19 cellular contexts compared by ENCODE assay signal in genomic region chr5:150253416-150254208, GRCh38. TPM values are rescaled to one million over a fixed set of nuclear protein-coding genes. Genes with fewer than 3 reads are reported as not detected.
DNase-seq lines count a peak whose midpoint lies in the region; ATAC-seq, FAIRE-seq and TF ChIP-seq lines count a peak whose summit lies in the region.
"Had no signal": no experiment of that assay in that cellular context is flagged by ENCODE, and none has a peak within 500 bp of the region (broad histone marks: within the 10 kb centered on the region; RNA-seq: fewer than 3 reads in every experiment).

No MANE protein-coding gene starts in this region.

- TF ChIP-seq RAD21 in HepG2 (CRISPR knock-in tag; IDR thresholded peaks at IDR 0.05), result no peak

- intact Hi-C loops in HepG2 (cut with micrococcal nuclease; ENCODE audit: unreplicated experiment), result no loop called here
- intact Hi-C loops in right lobe of liver (cut with DNase I), result loop anchor here in 1 of 2 donors (10.0 kb wide), 1 partner anchor 101 kb away; the partner anchor contains the start of gene TCOF1

- peak overlapping the region; percentile 23; the same call in 1 of the 2 replicates for H3K4me2 ChIP-seq in HepG2 (ENCODE audit: low read depth, low read length)
- H3K4me2 ChIP-seq in neuronal stem cell (ENCODE audit: insufficient read depth, low read length, poor library complexity, severe bottlenecking), result no peak overlapping the region

- no TSS peak for BruUV-seq in HepG2 (replicated peaks; lab: Mats Ljungman, UMichigan)

- no peak overlapping the region for H3K27ac Mint-ChIP-seq in endodermal cell
- H3K27ac Mint-ChIP-seq: CD4-positive, alpha-beta T cell; IgD-negative memory B cell had no signal

- no peak overlapping the region for H4K91ac ChIP-seq in neuronal stem cell (ENCODE audit: low read depth, low read length, poor library complexity)

- no peaks in the 10 kb centered on the region for H3K79me1 ChIP-seq in neuronal stem cell (ENCODE audit: low read depth, low read length)

- 34% methylated on average over 9 of the region's 10 CpGs for WGBS in HepG2 (ENCODE audit: low lambda C conversion rate)
- WGBS in right lobe of liver (ENCODE audit: insufficient coverage, low coverage, low lambda C conversion rate, missing lambda C conversion rate), result 82% methylated on average over 4 of the region's 10 CpGs
- WGBS in endodermal cell (ENCODE audit: insufficient coverage in 1 of 2, insufficient read length in 1 of 2), 2 experiments, result 82 to 100% methylated on average over 3 to 10 of the region's 10 CpGs
- no CpG with 5 or more reads among the region's 10 CpGs for WGBS in neuronal stem cell (ENCODE audit: extremely low coverage in 2 of 2, insufficient read length in 2 of 2, insufficient replicate concordance in 1 of 2), 2 donors

- TF ChIP-seq EP300 in HepG2 (IDR thresholded peaks at IDR 0.05; ENCODE audit: low read depth in 2 of 2, low read length in 2 of 2), result no peak
- TF ChIP-seq EP300 in HepG2 (CRISPR knock-in tag; IDR thresholded peaks at IDR 0.05; ENCODE audit: borderline replicate concordance), result no peak

- H3K4me3 ChIP-seq in HepG2 (replicated peaks in 1 of 3; ENCODE audit: insufficient read depth in 1 of 3, low read depth in 2 of 3, low read length in 3 of 3), result no peak overlapping the region
- no peak overlapping the region for H3K4me3 ChIP-seq in right lobe of liver
- no peak overlapping the region for H3K4me3 ChIP-seq in endodermal cell (ENCODE audit: low read length)
- no peak overlapping the region for H3K4me3 ChIP-seq in neuronal stem cell (ENCODE audit: low read length in 2 of 2)
- H3K4me3 ChIP-seq: SK-N-MC had no signal

- H3K14ac ChIP-seq in neuronal stem cell (ENCODE audit: low read length), result no peak overlapping the region

- POLR2A ChIA-PET in HepG2 (lab: Yijun Ruan, JAX), result no interaction called here

- CTCF ChIA-PET in HepG2 (lab: Yijun Ruan, JAX; ENCODE audit: low intra/inter-chr PET ratio, low total read pairs), result no interaction called here

- H3K27me3 ChIP-seq in HepG2 (ENCODE audit: control insufficient read depth in 1 of 2, insufficient read depth in 2 of 2, low read length in 2 of 2), result peaks cover 4 to 32% of the 10 kb centered on the region in 2 experiments; a peak in 4 of 5 replicates
- H3K27me3 ChIP-seq in right lobe of liver, result no peaks in the 10 kb centered on the region
- no peaks in the 10 kb centered on the region for H3K27me3 ChIP-seq in endodermal cell (ENCODE audit: control insufficient read depth, insufficient read depth, low read length, poor library complexity, severe bottlenecking)
- no peaks in the 10 kb centered on the region for H3K27me3 ChIP-seq in neuronal stem cell (ENCODE audit: control insufficient read depth in 3 of 3, insufficient read depth in 3 of 3, low read depth in 1 of 3, low read length in 3 of 3)

- H2BK120ac ChIP-seq in neuronal stem cell (ENCODE audit: low read depth, low read length), result no peak overlapping the region

- H2BK15ac ChIP-seq in neuronal stem cell (ENCODE audit: low read length), result peak overlapping the region; percentile 51

- no peak overlapping the region for H4K8ac ChIP-seq in neuronal stem cell (ENCODE audit: low read depth, low read length)

- H3K4me1 ChIP-seq in HepG2 (ENCODE audit: insufficient read depth, low read length), result peaks cover 50% of the 10 kb centered on the region
- no peaks in the 10 kb centered on the region for H3K4me1 ChIP-seq in right lobe of liver
- peaks cover 16% of the 10 kb centered on the region for H3K4me1 ChIP-seq in endodermal cell (ENCODE audit: control insufficient read depth, insufficient read depth, low read length)
- peaks cover 25 to 44% of the 10 kb centered on the region in 2 donors for H3K4me1 ChIP-seq in neuronal stem cell (ENCODE audit: control insufficient read depth in 2 of 2, insufficient read depth in 1 of 2, low read depth in 1 of 2, low read length in 2 of 2)

- H3K9ac ChIP-seq in HepG2 (ENCODE audit: insufficient read depth, low read depth, low read length) (no peak overlapping the region), endodermal cell (ENCODE audit: extremely low read depth, low read length, poor library complexity, severe bottlenecking) (no peak overlapping the region), neuronal stem cell (ENCODE audit: low read depth, low read length, poor library complexity) (no peak overlapping the region)

- H3K9me3 ChIP-seq in HepG2 (ENCODE audit: low read length) (no peaks in the 10 kb centered on the region), right lobe of liver (no peaks in the 10 kb centered on the region), endodermal cell (ENCODE audit: control insufficient read depth, low read length) (no peaks in the 10 kb centered on the region), neuronal stem cell (replicated peaks in 1 of 2; ENCODE audit: control insufficient read depth in 2 of 2, insufficient read depth in 1 of 2, low read depth in 1 of 2, low read length in 2 of 2) (no peaks in the 10 kb centered on the region)

- TF ChIP-seq POLR2A in HepG2 (IDR thresholded peaks at IDR 0.05; ENCODE audit: insufficient read depth in 1 of 2, low read depth in 2 of 2, low read length in 2 of 2) (no peak), right lobe of liver (IDR thresholded peaks at IDR 0.05) (no peak)

- H4K20me1 ChIP-seq in HepG2 (ENCODE audit: insufficient read depth, low read length), result no peaks in the 10 kb centered on the region

- ATAC-seq in HepG2 (peak; percentile 29), right lobe of liver (no peak), GM18907 (IDR thresholded peaks at IDR 0.05; ENCODE audit: unreplicated experiment) (no peak)

- H3K27me3 Mint-ChIP-seq in endodermal cell (ENCODE audit: insufficient read depth), result peaks cover 2% of the 10 kb centered on the region
- H3K27me3 Mint-ChIP-seq: CD4-positive, alpha-beta T cell had no signal

- TF ChIP-seq CTCF in HepG2 (CRISPR knock-in tag; IDR thresholded peaks at IDR 0.05) (no peak), right lobe of liver (IDR thresholded peaks at IDR 0.05) (no peak), endodermal cell (conservative IDR thresholded peaks at IDR 0.05) (peak; percentile 61)

- H2AFZ ChIP-seq in HepG2 (ENCODE audit: low read length), result no peak overlapping the region
- no peak overlapping the region for H2AFZ ChIP-seq in neuronal stem cell (ENCODE audit: low read length)

- H3K18ac ChIP-seq in neuronal stem cell (ENCODE audit: low read length), result peak overlapping the region; percentile 72

- no peak overlapping the region for H2BK5ac ChIP-seq in neuronal stem cell (ENCODE audit: low read length)

- H3K23ac ChIP-seq in neuronal stem cell (ENCODE audit: low read depth, low read length, poor library complexity), result peak overlapping the region; percentile 25

- no peak for DNase-seq in HepG2 (ENCODE audit: low spot score)
- no peak for DNase-seq in right lobe of liver
- peak; percentile 41 for DNase-seq in SK-N-DZ (ENCODE audit: low spot score)
- DNase-seq in endodermal cell, result peak; percentile 74
- no peak for DNase-seq in neuronal stem cell (ENCODE audit: low spot score)
- DNase-seq in glomerular visceral epithelial cell (ENCODE audit: extremely low spot score), result no peak
- no peak for DNase-seq in NCI-H345 (lab: John Stamatoyannopoulos, UW)
- DNase-seq: Calu3; CD4-positive, alpha-beta T cell; HCEC 1CT; NCI-H1048; NCI-H1694; NCI-H446; NCI-H774 had no signal

- no peak overlapping the region for H3K4ac ChIP-seq in neuronal stem cell (ENCODE audit: low read length)

- H2BK12ac ChIP-seq in neuronal stem cell (ENCODE audit: low read length), result no peak overlapping the region

- no peak overlapping the region for H3K4me3 Mint-ChIP-seq in endodermal cell
- H3K4me3 Mint-ChIP-seq: CD4-positive, alpha-beta T cell had no signal

- in situ Hi-C loops in HepG2 (cut with HindIII; ENCODE audit: extremely low pct_ligation_motif_present, low pct_unique_long_range_greater_than_20kb), result no loop called here

- FAIRE-seq in HepG2 (lab: Jason Lieb, UNC), result no peak
- FAIRE-seq: G401.6 had no signal

- H3K9me3 Mint-ChIP-seq in endodermal cell, result no peaks in the 10 kb centered on the region
- H3K9me3 Mint-ChIP-seq: CD4-positive, alpha-beta T cell; IgD-negative memory B cell had no signal

- H3K79me2 ChIP-seq in HepG2 (ENCODE audit: insufficient read depth, low read length), result no peaks in the 10 kb centered on the region

- H3K27ac ChIP-seq in HepG2 (ENCODE audit: extremely low read length, insufficient read depth, low read length) (no peak overlapping the region), right lobe of liver (no peak overlapping the region), endodermal cell (ENCODE audit: low read depth, low read length) (no peak overlapping the region), neuronal stem cell (replicated peaks; ENCODE audit: low read length) (no peak overlapping the region)
- H3K27ac ChIP-seq: SK-N-MC had no signal

- H2AK5ac ChIP-seq in neuronal stem cell (ENCODE audit: low read depth, low read length), result peak overlapping the region; percentile 86

- peaks cover 11% of the 10 kb centered on the region for H3K4me1 Mint-ChIP-seq in endodermal cell
- H3K4me1 Mint-ChIP-seq: IgD-negative memory B cell had no signal

- H3K36me3 ChIP-seq in HepG2 (replicated peaks in 1 of 2; ENCODE audit: control insufficient read depth in 1 of 2, insufficient read depth in 2 of 2, low read length in 2 of 2) (no peaks in the 10 kb centered on the region), right lobe of liver (no peaks in the 10 kb centered on the region), endodermal cell (ENCODE audit: control insufficient read depth, insufficient read depth, low read length) (no peaks in the 10 kb centered on the region), neuronal stem cell (replicated peaks in 1 of 2; ENCODE audit: control insufficient read depth in 2 of 2, insufficient read depth in 2 of 2, low read length in 2 of 2) (no peaks in the 10 kb centered on the region)

- no peaks in the 10 kb centered on the region for H3K36me3 Mint-ChIP-seq in endodermal cell (ENCODE audit: low read depth)
- H3K36me3 Mint-ChIP-seq: IgD-negative memory B cell had no signal

RNA-seq across cellular contexts. Expression of gene CAMK2A, which starts 36.0 kb away (rescaled TPM):
- 0.11 TPM in 1 of 2 replicates, not detected in the other for total RNA-seq in HepG2 (2016; rRNA removed; fragmentation: Illumina TruSeq; extraction: Trizol)
- not detected in 2 replicates for total RNA-seq in HepG2 (2016; cell fraction: cytosol; rRNA removed; fragmentation: Illumina TruSeq; extraction: Trizol; ENCODE audit: low read depth)
- total RNA-seq in HepG2 (2016; cell fraction: insoluble cytoplasmic fraction; rRNA removed; fragmentation: Illumina TruSeq; extraction: Trizol), result 0.03 and 0.09 TPM in 2 replicates
- total RNA-seq in HepG2 (2016; cell fraction: membrane; rRNA removed; fragmentation: Illumina TruSeq; extraction: Trizol), result not detected in 2 replicates
- 0.25 and 0.40 TPM in 2 replicates for total RNA-seq in HepG2 (2016; cell fraction: nucleus; rRNA removed; fragmentation: Illumina TruSeq; extraction: Trizol)
- 0.16 TPM in 1 of 2 replicates, not detected in the other for polyA plus RNA-seq in HepG2 (2011; rRNA removed)
- polyA plus RNA-seq in HepG2 (2011; cell fraction: cytosol; rRNA removed), result 0.03 and 0.04 TPM in 2 replicates
- 0.09 and 0.39 TPM in 2 replicates for polyA plus RNA-seq in HepG2 (2011; cell fraction: nucleus; rRNA removed)
- polyA plus RNA-seq in HepG2 (2012), result 0.03 and 0.08 TPM in 2 replicates
- polyA plus RNA-seq in HepG2 (2016; cell fraction: cytosol; fragmentation: Illumina TruSeq; extraction: Trizol; ENCODE audit: low read depth), result 0.06 TPM in 1 of 2 replicates, not detected in the other
- polyA plus RNA-seq in HepG2 (2016; cell fraction: insoluble cytoplasmic fraction; fragmentation: Illumina TruSeq; extraction: Trizol; ENCODE audit: low read depth), result 0.05 TPM in 1 of 2 replicates, not detected in the other
- not detected in 2 replicates for polyA plus RNA-seq in HepG2 (2016; cell fraction: membrane; fragmentation: Illumina TruSeq; extraction: Trizol; ENCODE audit: low read depth)
- 0.34 and 0.43 TPM in 2 replicates for polyA plus RNA-seq in HepG2 (2016; cell fraction: nucleus; fragmentation: Illumina TruSeq; extraction: Trizol; ENCODE audit: insufficient read depth, low read depth)
- polyA minus RNA-seq in HepG2 (2011; rRNA and poly(A)+ RNA removed; ENCODE audit: low replicate concordance), result 0.14 TPM in 1 of 2 replicates, not detected in the other
- polyA minus RNA-seq in HepG2 (2011; cell fraction: cytosol; rRNA and poly(A)+ RNA removed), result not detected in 2 replicates
- 0.12 TPM in 1 of 2 replicates, not detected in the other for polyA minus RNA-seq in HepG2 (2011; cell fraction: nucleus; rRNA and poly(A)+ RNA removed)
- under 1 TPM in 3 of 6 experiments, not detected in 3; 0.10 to 0.26 (median 0.23) TPM for total RNA-seq in right lobe of liver
- 3.2 and 6.5 TPM in 2 replicates for polyA plus RNA-seq in SK-N-DZ (2014; cell fraction: cytosol; rRNA removed)
- 7.5 and 14.0 TPM in 2 replicates for polyA plus RNA-seq in SK-N-DZ (2014; cell fraction: nucleus; rRNA removed)
- under 1 TPM; 0.31 to 0.49 TPM for total RNA-seq in endodermal cell
- 1.6 TPM for polyA plus RNA-seq in endodermal cell (2013, experiment 1 of 2)
- 1.6 TPM for polyA plus RNA-seq in endodermal cell (2013, experiment 2 of 2)
- 0.49 TPM for polyA plus RNA-seq in neuronal stem cell (2013, experiment 1 of 2)
- 0.58 TPM for polyA plus RNA-seq in neuronal stem cell (2013, experiment 2 of 2)
- total RNA-seq: A673, Calu3 had no signal
- polyA plus RNA-seq: IgD-negative memory B cell had no signal

RNA-seq across cellular contexts. Expression of gene ARSI, which starts 49.1 kb away (rescaled TPM):
- 17.6 and 33.9 TPM in 2 replicates for total RNA-seq in HepG2 (2016; rRNA removed; fragmentation: Illumina TruSeq; extraction: Trizol)
- 3.1 and 3.4 TPM in 2 replicates for total RNA-seq in HepG2 (2016; cell fraction: cytosol; rRNA removed; fragmentation: Illumina TruSeq; extraction: Trizol; ENCODE audit: low read depth)
- 21.4 and 37.4 TPM in 2 replicates for total RNA-seq in HepG2 (2016; cell fraction: insoluble cytoplasmic fraction; rRNA removed; fragmentation: Illumina TruSeq; extraction: Trizol)
- total RNA-seq in HepG2 (2016; cell fraction: membrane; rRNA removed; fragmentation: Illumina TruSeq; extraction: Trizol), result 11.0 and 13.0 TPM in 2 replicates
- total RNA-seq in HepG2 (2016; cell fraction: nucleus; rRNA removed; fragmentation: Illumina TruSeq; extraction: Trizol), result 25.8 and 28.7 TPM in 2 replicates
- 4.2 and 6.4 TPM in 2 replicates for polyA plus RNA-seq in HepG2 (2011; rRNA removed)
- 6.1 and 8.6 TPM in 2 replicates for polyA plus RNA-seq in HepG2 (2011; cell fraction: cytosol; rRNA removed)
- polyA plus RNA-seq in HepG2 (2011; cell fraction: nucleus; rRNA removed), result 5.3 and 5.7 TPM in 2 replicates
- 2.2 and 3.5 TPM in 2 replicates for polyA plus RNA-seq in HepG2 (2012)
- polyA plus RNA-seq in HepG2 (2016; cell fraction: cytosol; fragmentation: Illumina TruSeq; extraction: Trizol; ENCODE audit: low read depth), result 2.1 and 2.4 TPM in 2 replicates
- 14.2 and 17.0 TPM in 2 replicates for polyA plus RNA-seq in HepG2 (2016; cell fraction: insoluble cytoplasmic fraction; fragmentation: Illumina TruSeq; extraction: Trizol; ENCODE audit: low read depth)
- polyA plus RNA-seq in HepG2 (2016; cell fraction: membrane; fragmentation: Illumina TruSeq; extraction: Trizol; ENCODE audit: low read depth), result 5.0 and 7.0 TPM in 2 replicates
- 29.1 and 30.1 TPM in 2 replicates for polyA plus RNA-seq in HepG2 (2016; cell fraction: nucleus; fragmentation: Illumina TruSeq; extraction: Trizol; ENCODE audit: insufficient read depth, low read depth)
- polyA minus RNA-seq in HepG2 (2011; rRNA and poly(A)+ RNA removed; ENCODE audit: low replicate concordance), result 0.07 and 16.9 TPM in 2 replicates
- 5.9 and 6.4 TPM in 2 replicates for polyA minus RNA-seq in HepG2 (2011; cell fraction: cytosol; rRNA and poly(A)+ RNA removed)
- 4.8 and 6.6 TPM in 2 replicates for polyA minus RNA-seq in HepG2 (2011; cell fraction: nucleus; rRNA and poly(A)+ RNA removed)
- total RNA-seq in right lobe of liver, result under 1 TPM in 5 of 6 experiments, not detected in 1; 0.06 to 0.51 (median 0.20) TPM
- polyA plus RNA-seq in SK-N-DZ (2014; cell fraction: cytosol; rRNA removed), result 2.3 and 3.3 TPM in 2 replicates
- polyA plus RNA-seq in SK-N-DZ (2014; cell fraction: nucleus; rRNA removed), result 0.39 and 1.2 TPM in 2 replicates
- 1 to 10 TPM; 2.4 to 2.7 TPM for total RNA-seq in endodermal cell
- polyA plus RNA-seq in endodermal cell (2013, experiment 1 of 2), result 3.2 TPM
- polyA plus RNA-seq in endodermal cell (2013, experiment 2 of 2), result 3.6 TPM
- 2.6 TPM for polyA plus RNA-seq in neuronal stem cell (2013, experiment 1 of 2)
- polyA plus RNA-seq in neuronal stem cell (2013, experiment 2 of 2), result 2.5 TPM
- polyA plus RNA-seq: IgD-negative memory B cell had no signal

Comparison
In these comparisons a context has a peak if more than half of its experiments do, and no peak if none do; other contexts are left out.
1. DNase-seq: peak in SK-N-DZ (single experiment) and endodermal cell (single experiment); none in HepG2 (single experiment), right lobe of liver (0 of 3), neuronal stem cell (single experiment), glomerular visceral epithelial cell (single experiment) and NCI-H345 (single experiment).